In the genomic region with DNA sequence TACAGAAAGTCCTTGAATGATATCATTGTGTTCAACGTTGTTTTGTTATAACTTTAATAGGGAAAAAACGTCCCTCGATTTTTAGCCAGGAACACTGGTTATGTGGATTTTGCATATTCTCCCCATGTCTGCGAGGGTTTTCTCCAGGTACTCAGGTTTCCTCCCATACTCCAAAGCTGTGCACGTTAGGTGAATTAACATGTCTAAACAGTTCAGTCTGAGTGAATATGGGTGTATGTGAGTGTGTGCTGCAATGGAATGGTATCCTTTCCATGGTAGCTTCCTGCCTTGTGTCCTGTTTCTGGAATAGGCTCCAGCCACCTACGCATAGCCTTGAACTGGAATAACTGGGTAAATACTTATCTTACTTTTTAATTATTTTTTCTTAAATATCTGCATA, we compare ENCODE assay signal across 28 cellular contexts.
"Had no signal": no experiment of that assay in that cellular context is flagged by ENCODE, and none has a peak within 500 bp of the region (broad histone marks: within the 10 kb centered on the region; RNA-seq: fewer than 3 reads in every experiment).

No MANE protein-coding gene starts in this region.

- DNase-seq: dorsolateral prefrontal cortex; effector CD4-positive, alpha-beta T cell; foreskin fibroblast; heart left ventricle; left cardiac atrium; left lung; mesendoderm; midbrain; naive thymus-derived CD4-positive, alpha-beta T cell; nucleus accumbens; right cardiac atrium; sigmoid colon; spleen; stimulated activated CD4-positive, alpha-beta T cell treated with anti-CD3 and anti-CD28 coated beads, Interleukin-15, amount 100 ng/mL, for 24 hours; stimulated activated CD4-positive, alpha-beta T cell treated with anti-CD3 and anti-CD28 coated beads, Interleukin-2, amount 100 ng/mL, for 48 hours; stimulated activated naive B cell treated with anti-CD40 and anti-IgM and Interleukin-4, amounts not matched to agents 10 μg/mL and 1 μg/mL and 100 μg/mL, for 72 hours; upper lobe of right lung; uterus had no signal

- H3K4me2 ChIP-seq: hepatocyte had no signal

- H3K36me3 Mint-ChIP-seq: naive thymus-derived CD4-positive, alpha-beta T cell; stimulated activated naive B cell treated with anti-CD40 and anti-IgM and Interleukin-4, amounts not matched to agents 10 μg/mL and 1 μg/mL and 100 μg/mL, for 72 hours had no signal

- H3K27ac ChIP-seq: dorsolateral prefrontal cortex, epithelial cell of prostate, gastroesophageal sphincter, heart left ventricle, hepatocyte, left lung, prostate gland, sigmoid colon, spleen, thoracic aorta, tibial nerve, upper lobe of right lung, uterus had no signal

- H3K9me3 ChIP-seq: gastroesophageal sphincter, heart left ventricle, left lung, prostate gland, sigmoid colon, spleen, thoracic aorta, tibial nerve, upper lobe of right lung, uterus had no signal

- H3K9me3 Mint-ChIP-seq: nephron; stimulated activated naive B cell treated with anti-CD40 and anti-IgM and Interleukin-4, amounts not matched to agents 10 μg/mL and 1 μg/mL and 100 μg/mL, for 72 hours had no signal

- H3K4me1 ChIP-seq: gastroesophageal sphincter, heart left ventricle, left lung, prostate gland, sigmoid colon, spleen, tibial nerve, upper lobe of right lung, uterus had no signal

- H3K36me3 ChIP-seq: gastroesophageal sphincter, heart left ventricle, left lung, prostate gland, sigmoid colon, spleen, thoracic aorta, tibial nerve, upper lobe of right lung, uterus had no signal

- H3K27me3 Mint-ChIP-seq: naive thymus-derived CD4-positive, alpha-beta T cell; stimulated activated naive B cell treated with anti-CD40 and anti-IgM and Interleukin-4, amounts not matched to agents 10 μg/mL and 1 μg/mL and 100 μg/mL, for 72 hours; stimulated activated naive CD8-positive, alpha-beta T cell treated with anti-CD3 and anti-CD28 coated beads, Interleukin-15, Interleukin-2, amounts not matched to agents 100 ng/mL and 50 ng/mL, for 24 hours had no signal

- H3K4me3 ChIP-seq: dorsolateral prefrontal cortex, gastroesophageal sphincter, heart left ventricle, hepatocyte, left lung, prostate gland, sigmoid colon, spleen, thoracic aorta, tibial nerve, upper lobe of right lung, uterus had no signal

- H3K27me3 ChIP-seq: dorsolateral prefrontal cortex, gastroesophageal sphincter, heart left ventricle, hepatocyte, left lung, sigmoid colon, spleen, tibial nerve, upper lobe of right lung, uterus had no signal

- H3K79me2 ChIP-seq: hepatocyte had no signal

- H3K27ac Mint-ChIP-seq: naive thymus-derived CD4-positive, alpha-beta T cell; nephron; stimulated activated naive B cell treated with anti-CD40 and anti-IgM and Interleukin-4, amounts not matched to agents 10 μg/mL and 1 μg/mL and 100 μg/mL, for 72 hours; stimulated activated naive CD8-positive, alpha-beta T cell treated with anti-CD3 and anti-CD28 coated beads, Interleukin-15, Interleukin-2, amounts not matched to agents 100 ng/mL and 50 ng/mL, for 24 hours had no signal

- H3K4me3 Mint-ChIP-seq: naive thymus-derived CD4-positive, alpha-beta T cell; nephron; stimulated activated naive B cell treated with anti-CD40 and anti-IgM and Interleukin-4, amounts not matched to agents 10 μg/mL and 1 μg/mL and 100 μg/mL, for 72 hours; stimulated activated naive CD8-positive, alpha-beta T cell treated with anti-CD3 and anti-CD28 coated beads, Interleukin-15, Interleukin-2, amounts not matched to agents 100 ng/mL and 50 ng/mL, for 24 hours had no signal

- H3K4me1 Mint-ChIP-seq: naive thymus-derived CD4-positive, alpha-beta T cell; nephron; stimulated activated naive B cell treated with anti-CD40 and anti-IgM and Interleukin-4, amounts not matched to agents 10 μg/mL and 1 μg/mL and 100 μg/mL, for 72 hours had no signal

- H2AFZ ChIP-seq: hepatocyte had no signal

- FAIRE-seq: colon, islet of Langerhans had no signal
